In genomic region chr4:128858875-128859696, GRCh38 we compare ENCODE assay signal across 10 cellular contexts. TPM values are rescaled to one million over a fixed set of nuclear protein-coding genes. Genes with fewer than 3 reads are reported as not detected.
DNase-seq lines count a peak whose midpoint lies in the region; ATAC-seq, FAIRE-seq and TF ChIP-seq lines count a peak whose summit lies in the region.
"Had no signal": no experiment of that assay in that cellular context is flagged by ENCODE, and none has a peak within 500 bp of the region (broad histone marks: within the 10 kb centered on the region; RNA-seq: fewer than 3 reads in every experiment).

No MANE protein-coding gene starts in this region.

- no peaks in the 10 kb centered on the region for H3K27me3 Mint-ChIP-seq in activated T-helper 1 cell treated with anti-CD3 and anti-CD28 coated beads, Interleukin-12 subunit alpha, Interleukin-12 subunit beta, Interleukin-2, Interleukin-4 antibody, amounts not matched to agents 30 ng/mL and 10 ng/mL and 1 ng/mL, durations not matched to agents 14 hours and 24 hours and 36 hours (ENCODE audit: insufficient read depth)

- DNase-seq in GM12892 (ENCODE audit: insufficient read length) (no peak), heart right ventricle (peak in 1 of 2 donors; percentile 68), NOMO-1 treated with DMSO at 0.1 percent for 48 hours (lab: John Stamatoyannopoulos, UW; ENCODE audit: unreplicated experiment) (no peak), NCI-H1092 (lab: John Stamatoyannopoulos, UW) (no peak), WERI-Rb-1 (no peak)
- DNase-seq in activated T-helper 1 cell treated with anti-CD3 and anti-CD28 coated beads, Interleukin-12 subunit alpha, Interleukin-12 subunit beta, Interleukin-2, Interleukin-4 antibody, amounts not matched to agents 30 ng/mL and 10 ng/mL and 1 ng/mL, durations not matched to agents 14 hours and 24 hours and 36 hours (ENCODE audit: low spot score), result no peak
- DNase-seq: kidney, NCI-H446 had no signal

- H3K27ac ChIP-seq in heart right ventricle (peak overlapping the region in 6 of 10 donors; percentile 43 to 68 (median 60)), WERI-Rb-1 (no peak overlapping the region)
- H3K27ac ChIP-seq: KMS-11 had no signal

- intact Hi-C loops in activated T-helper 1 cell treated with anti-CD3 and anti-CD28 coated beads, Interleukin-12 subunit alpha, Interleukin-12 subunit beta, Interleukin-2, Interleukin-4 antibody, amounts not matched to agents 30 ng/mL and 10 ng/mL and 1 ng/mL, durations not matched to agents 14 hours and 24 hours and 36 hours (cut with micrococcal nuclease), result no loop called here
- intact Hi-C loops in heart right ventricle (cut with DNase I), result loop anchor here in 1 of 10 donors (5.0 kb wide), 1 partner anchor 407 kb away; no protein-coding TSS in a partner anchor

- no peak overlapping the region for H3K4me3 ChIP-seq in heart right ventricle
- H3K4me3 ChIP-seq in skeletal muscle satellite cell (ENCODE audit: low read length), result peak overlapping the region; percentile 47
- no peak overlapping the region for H3K4me3 ChIP-seq in WERI-Rb-1 (ENCODE audit: low read depth, low read length)

- no peak for TF ChIP-seq POLR2A in GM12892 (IDR thresholded peaks at IDR 0.05; ENCODE audit: low read depth, low read length)

- 65 to 71% methylated on average over 19 of the region's 19 CpGs for WGBS in heart right ventricle, 2 donors

- peaks cover 58% of the 10 kb centered on the region for H3K36me3 Mint-ChIP-seq in activated T-helper 1 cell treated with anti-CD3 and anti-CD28 coated beads, Interleukin-12 subunit alpha, Interleukin-12 subunit beta, Interleukin-2, Interleukin-4 antibody, amounts not matched to agents 30 ng/mL and 10 ng/mL and 1 ng/mL, durations not matched to agents 14 hours and 24 hours and 36 hours (ENCODE audit: low read depth)

- peaks cover 78% of the 10 kb centered on the region for H3K4me1 Mint-ChIP-seq in activated T-helper 1 cell treated with anti-CD3 and anti-CD28 coated beads, Interleukin-12 subunit alpha, Interleukin-12 subunit beta, Interleukin-2, Interleukin-4 antibody, amounts not matched to agents 30 ng/mL and 10 ng/mL and 1 ng/mL, durations not matched to agents 14 hours and 24 hours and 36 hours (ENCODE audit: low read depth)

- H3K27me3 ChIP-seq in heart right ventricle (no peaks in the 10 kb centered on the region), skeletal muscle satellite cell (ENCODE audit: control insufficient read depth, insufficient read depth, low read length) (no peaks in the 10 kb centered on the region), WERI-Rb-1 (ENCODE audit: insufficient read depth, low read depth, severe bottlenecking) (no peaks in the 10 kb centered on the region)

- no peak for TF ChIP-seq CTCF in heart right ventricle (IDR thresholded peaks at IDR 0.05)
- no peak for TF ChIP-seq CTCF in WERI-Rb-1 (IDR thresholded peaks at IDR 0.05; ENCODE audit: low read depth, low read length)

- H3K27ac Mint-ChIP-seq in activated T-helper 1 cell treated with anti-CD3 and anti-CD28 coated beads, Interleukin-12 subunit alpha, Interleukin-12 subunit beta, Interleukin-2, Interleukin-4 antibody, amounts not matched to agents 30 ng/mL and 10 ng/mL and 1 ng/mL, durations not matched to agents 14 hours and 24 hours and 36 hours, result peak overlapping the region; percentile 18

- peaks cover 3 to 61% (median 46%) of the 10 kb centered on the region in 9 donors for H3K4me1 ChIP-seq in heart right ventricle
- H3K4me1 ChIP-seq in skeletal muscle satellite cell (ENCODE audit: control insufficient read depth, insufficient read depth, low read length), result peaks cover 36% of the 10 kb centered on the region

- ATAC-seq in heart right ventricle, result peak; percentile 50 to 81 (median 72)

- H3K4me3 Mint-ChIP-seq in activated T-helper 1 cell treated with anti-CD3 and anti-CD28 coated beads, Interleukin-12 subunit alpha, Interleukin-12 subunit beta, Interleukin-2, Interleukin-4 antibody, amounts not matched to agents 30 ng/mL and 10 ng/mL and 1 ng/mL, durations not matched to agents 14 hours and 24 hours and 36 hours, result no peak overlapping the region

- H3K9me3 ChIP-seq in heart right ventricle (no peaks in the 10 kb centered on the region), skeletal muscle satellite cell (replicated peaks; ENCODE audit: low read length) (no peaks in the 10 kb centered on the region), WERI-Rb-1 (ENCODE audit: severe bottlenecking) (no peaks in the 10 kb centered on the region)

- H3K4me2 ChIP-seq in skeletal muscle satellite cell (ENCODE audit: low read length), result peak overlapping the region; percentile 40
- H3K4me2 ChIP-seq: KMS-11 had no signal

- peaks cover 0 to 86% (median 21%) of the 10 kb centered on the region in 9 donors for H3K36me3 ChIP-seq in heart right ventricle
- peaks cover 62% of the 10 kb centered on the region for H3K36me3 ChIP-seq in skeletal muscle satellite cell (ENCODE audit: insufficient read depth, low read length)
- H3K36me3 ChIP-seq in WERI-Rb-1, result peaks cover 98% of the 10 kb centered on the region

- no peaks in the 10 kb centered on the region for H3K9me3 Mint-ChIP-seq in activated T-helper 1 cell treated with anti-CD3 and anti-CD28 coated beads, Interleukin-12 subunit alpha, Interleukin-12 subunit beta, Interleukin-2, Interleukin-4 antibody, amounts not matched to agents 30 ng/mL and 10 ng/mL and 1 ng/mL, durations not matched to agents 14 hours and 24 hours and 36 hours

- H3K9ac ChIP-seq in skeletal muscle satellite cell (ENCODE audit: low read depth, low read length), result peak overlapping the region; percentile 7
- H3K9ac ChIP-seq: KMS-11 had no signal

- peak; percentile 85 for FAIRE-seq in GM12892 (lab: Jason Lieb, UNC)
- FAIRE-seq: kidney had no signal

RNA-seq across cellular contexts. Expression of gene JADE1, which starts 49.6 kb away (rescaled TPM):
- 10.5 TPM for polyA plus RNA-seq in GM12892 (2012; ENCODE audit: missing spikeins)
- total RNA-seq in activated T-helper 1 cell treated with anti-CD3 and anti-CD28 coated beads, Interleukin-12 subunit alpha, Interleukin-12 subunit beta, Interleukin-2, Interleukin-4 antibody, amounts not matched to agents 30 ng/mL and 10 ng/mL and 1 ng/mL, durations not matched to agents 14 hours and 24 hours and 36 hours, result 38.7 and 42.4 TPM in 2 replicates
- total RNA-seq in heart right ventricle, result 10 to 100 TPM; 19.4 to 32.3 (median 23.5) TPM
- polyA plus RNA-seq in heart right ventricle, result 10 to 100 TPM; 12.1 to 25.5 TPM
- total RNA-seq in skeletal muscle satellite cell (2012; rRNA removed), result 17.0 and 20.5 TPM in 2 replicates
